14 cellular contexts compared by ENCODE assay signal in the genomic region with DNA sequence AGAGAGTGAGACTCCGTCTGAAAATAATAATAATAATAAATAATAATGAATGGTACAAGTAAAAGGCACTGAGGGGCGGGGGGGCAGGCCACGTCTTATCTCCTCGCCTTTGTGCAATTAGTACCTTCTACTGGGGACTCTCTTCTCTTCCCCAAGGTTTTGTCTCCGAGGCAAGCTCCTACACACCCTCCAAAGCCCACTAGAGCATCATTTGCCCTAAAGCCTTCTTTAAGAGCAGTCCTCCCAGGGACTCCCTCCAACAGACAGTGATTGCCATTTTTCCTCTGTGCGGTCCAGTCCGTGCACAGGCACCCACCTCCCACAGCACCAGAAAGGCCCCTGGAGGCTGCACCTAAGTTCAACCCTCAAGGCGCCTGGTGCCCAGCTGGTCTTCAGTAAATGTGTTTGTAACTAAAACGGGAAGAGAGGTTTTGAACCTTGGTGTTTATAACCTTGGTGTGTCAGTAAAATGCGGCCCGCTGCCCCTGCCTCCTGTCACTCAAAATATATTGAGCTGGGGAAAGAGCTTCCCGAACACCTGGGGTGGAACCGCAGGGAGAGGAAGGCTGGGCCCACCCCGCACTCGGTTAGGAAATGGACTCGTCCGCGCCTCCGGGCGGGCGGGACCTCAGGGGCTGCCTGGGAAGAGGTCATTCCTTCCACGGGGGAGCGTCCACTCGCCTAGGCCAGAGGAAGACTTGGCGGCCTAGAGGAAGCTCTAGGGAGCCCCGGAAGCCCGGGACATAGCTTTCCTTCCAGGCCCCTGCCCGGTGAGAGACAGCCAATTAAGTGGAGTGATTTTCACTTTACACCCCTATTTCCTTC. TPM values are rescaled to one million over a fixed set of nuclear protein-coding genes. Genes with fewer than 3 reads are reported as not detected.
DNase-seq lines count a peak whose midpoint lies in the region; ATAC-seq and TF ChIP-seq lines count a peak whose summit lies in the region.
"Had no signal": no experiment of that assay in that cellular context is flagged by ENCODE, and none has a peak within 500 bp of the region (broad histone marks: within the 10 kb centered on the region; RNA-seq: fewer than 3 reads in every experiment).

No MANE protein-coding gene starts in this region.

- H3K27ac ChIP-seq in right lobe of liver, result no peak overlapping the region
- no peak overlapping the region for H3K27ac ChIP-seq in upper lobe of right lung

- no peak for DNase-seq in Right ventricle myocardium inferior (ENCODE audit: missing footprints)
- no peak for DNase-seq in cardiac septum (ENCODE audit: low spot score)
- DNase-seq in ecto neural progenitor cell (ENCODE audit: low spot score), result peak; percentile 85
- peak in 1 of 3 donors; percentile 53 for DNase-seq in right lobe of liver
- peak; percentile 68 for DNase-seq in upper lobe of right lung
- DNase-seq in NCI-H1092 treated with DMSO at 0.1 percent for 48 hours (lab: John Stamatoyannopoulos, UW), result no peak
- DNase-seq in natural killer cell treated with Interleukin-12 subunit alpha and Interleukin-12 subunit beta and Interleukin-15 and Interleukin-18, amount 100 ng/mL, for 72 hours (ENCODE audit: low spot score), result no peak
- DNase-seq in activated CD8-positive, alpha-beta memory T cell treated with anti-CD3 and anti-CD28 coated beads, Interleukin-2, amount 50 U/mL, for 4 hours, result no peak
- DNase-seq: ACHN; activated CD4-positive, alpha-beta T cell treated with anti-CD3 and anti-CD28 coated beads for 36 hours; activated naive CD4-positive, alpha-beta T cell treated with Interleukin-2 at 50 U/mL for 16 hours; NCI-H446; stimulated activated naive B cell treated with anti-CD40 and anti-IgM and Interleukin-4, amounts not matched to agents 10 μg/mL and 1 μg/mL and 100 μg/mL, for 72 hours had no signal

- H3K9me3 ChIP-seq in right lobe of liver, result no peaks in the 10 kb centered on the region
- H3K9me3 ChIP-seq in upper lobe of right lung, result no peaks in the 10 kb centered on the region

- H3K4me1 Mint-ChIP-seq in natural killer cell treated with Interleukin-12 subunit alpha and Interleukin-12 subunit beta and Interleukin-15 and Interleukin-18, amount 100 ng/mL, for 72 hours (ENCODE audit: low read depth in 2 of 2), result peaks cover 0 to 14% of the 10 kb centered on the region in 2 donors

- H3K36me3 ChIP-seq in right lobe of liver (no peaks in the 10 kb centered on the region), upper lobe of right lung (no peaks in the 10 kb centered on the region)

- no peak for TF ChIP-seq CTCF in right lobe of liver (IDR thresholded peaks at IDR 0.05)
- no peak for TF ChIP-seq CTCF in upper lobe of right lung (IDR thresholded peaks at IDR 0.05)

- H3K27ac Mint-ChIP-seq in natural killer cell treated with Interleukin-12 subunit alpha and Interleukin-12 subunit beta and Interleukin-15 and Interleukin-18, amount 100 ng/mL, for 72 hours, result no peak overlapping the region
- H3K27ac Mint-ChIP-seq: activated CD4-positive, alpha-beta T cell treated with anti-CD3 and anti-CD28 coated beads for 36 hours; stimulated activated naive B cell treated with anti-CD40 and anti-IgM and Interleukin-4, amounts not matched to agents 10 μg/mL and 1 μg/mL and 100 μg/mL, for 72 hours had no signal

- peak; percentile 63 for ATAC-seq in Right ventricle myocardium inferior
- ATAC-seq in right lobe of liver, result peak in 3 of 4 donors; percentile 7 to 18 (median 11)
- peak; percentile 4 for ATAC-seq in upper lobe of right lung
- no peak for ATAC-seq in natural killer cell treated with Interleukin-12 subunit alpha and Interleukin-12 subunit beta and Interleukin-15 and Interleukin-18, amount 100 ng/mL, for 72 hours
- ATAC-seq: activated CD4-positive, alpha-beta T cell treated with anti-CD3 and anti-CD28 coated beads for 36 hours; stimulated activated naive B cell treated with anti-CD40 and anti-IgM and Interleukin-4, amounts not matched to agents 10 μg/mL and 1 μg/mL and 100 μg/mL, for 72 hours had no signal

- H3K27me3 ChIP-seq in right lobe of liver, result no peaks in the 10 kb centered on the region
- peaks cover 58% of the 10 kb centered on the region for H3K27me3 ChIP-seq in upper lobe of right lung

- intact Hi-C loops in Right ventricle myocardium inferior (cut with DNase I) (loop anchor here (5.0 kb wide), 2 partner anchors 46 to 66 kb away; no protein-coding TSS in a partner anchor), cardiac septum (cut with DNase I) (loop anchor here (5.0 to 10.0 kb wide), 3 partner anchors 48 to 408 kb away; a partner anchor contains a TSS), right lobe of liver (cut with DNase I) (no loop called here), upper lobe of right lung (cut with DNase I) (no loop called here)

- H3K36me3 Mint-ChIP-seq in natural killer cell treated with Interleukin-12 subunit alpha and Interleukin-12 subunit beta and Interleukin-15 and Interleukin-18, amount 100 ng/mL, for 72 hours, result no peaks in the 10 kb centered on the region
- H3K36me3 Mint-ChIP-seq: stimulated activated naive B cell treated with anti-CD40 and anti-IgM and Interleukin-4, amounts not matched to agents 10 μg/mL and 1 μg/mL and 100 μg/mL, for 72 hours had no signal

- H3K4me3 ChIP-seq in right lobe of liver (no peak overlapping the region), upper lobe of right lung (no peak overlapping the region)

- 53% methylated on average over 15 of the region's 28 CpGs for WGBS in right lobe of liver (ENCODE audit: insufficient coverage, low coverage, low lambda C conversion rate, missing lambda C conversion rate)

- peaks cover 24 to 34% of the 10 kb centered on the region in 2 donors for H3K27me3 Mint-ChIP-seq in natural killer cell treated with Interleukin-12 subunit alpha and Interleukin-12 subunit beta and Interleukin-15 and Interleukin-18, amount 100 ng/mL, for 72 hours

- no peak overlapping the region for H3K4me3 Mint-ChIP-seq in natural killer cell treated with Interleukin-12 subunit alpha and Interleukin-12 subunit beta and Interleukin-15 and Interleukin-18, amount 100 ng/mL, for 72 hours
- H3K4me3 Mint-ChIP-seq: activated CD4-positive, alpha-beta T cell treated with anti-CD3 and anti-CD28 coated beads for 36 hours; stimulated activated naive B cell treated with anti-CD40 and anti-IgM and Interleukin-4, amounts not matched to agents 10 μg/mL and 1 μg/mL and 100 μg/mL, for 72 hours had no signal

- no peak for TF ChIP-seq POLR2A in right lobe of liver (IDR thresholded peaks at IDR 0.05)

- no peaks in the 10 kb centered on the region for H3K9me3 Mint-ChIP-seq in natural killer cell treated with Interleukin-12 subunit alpha and Interleukin-12 subunit beta and Interleukin-15 and Interleukin-18, amount 100 ng/mL, for 72 hours
- H3K9me3 Mint-ChIP-seq: stimulated activated naive B cell treated with anti-CD40 and anti-IgM and Interleukin-4, amounts not matched to agents 10 μg/mL and 1 μg/mL and 100 μg/mL, for 72 hours had no signal

- H3K4me1 ChIP-seq in right lobe of liver (peaks cover 0 to 7% (median 4%) of the 10 kb centered on the region in 4 donors), upper lobe of right lung (peaks cover 8% of the 10 kb centered on the region)

RNA-seq across cellular contexts. Expression of a gene that starts 4.7 kb away (rescaled TPM):
- 4.4 TPM for total RNA-seq in Right ventricle myocardium inferior
- total RNA-seq in cardiac septum, result 18.2 TPM
- 10 to 100 TPM in 3 of 6 experiments, 1 to 10 TPM in 3; 2.4 to 53.8 (median 12.8) TPM for total RNA-seq in right lobe of liver
- total RNA-seq in upper lobe of right lung, result 5.9 TPM
- under 1 TPM; 0.26 to 0.92 TPM for total RNA-seq in natural killer cell treated with Interleukin-12 subunit alpha and Interleukin-12 subunit beta and Interleukin-15 and Interleukin-18, amount 100 ng/mL, for 72 hours

RNA-seq across cellular contexts. Expression of a gene that starts 8.2 kb away (rescaled TPM):
- total RNA-seq in Right ventricle myocardium inferior, result 16.0 TPM
- total RNA-seq in cardiac septum, result 67.8 TPM
- total RNA-seq in right lobe of liver, result not detected
- not detected for total RNA-seq in upper lobe of right lung
- not detected for total RNA-seq in natural killer cell treated with Interleukin-12 subunit alpha and Interleukin-12 subunit beta and Interleukin-15 and Interleukin-18, amount 100 ng/mL, for 72 hours
- total RNA-seq: activated CD4-positive, alpha-beta T cell treated with anti-CD3 and anti-CD28 coated beads for 36 hours; dermis microvascular lymphatic vessel endothelial cell had no signal

RNA-seq across cellular contexts. Expression of a gene that starts 42.9 kb away (rescaled TPM):
- 195 TPM for total RNA-seq in Right ventricle myocardium inferior
- total RNA-seq in cardiac septum, result 215 TPM
- total RNA-seq in right lobe of liver, result 100 to 1,000 TPM; 128 to 205 (median 184) TPM
- 480 TPM for total RNA-seq in upper lobe of right lung
- 100 to 1,000 TPM; 368 to 422 TPM for total RNA-seq in natural killer cell treated with Interleukin-12 subunit alpha and Interleukin-12 subunit beta and Interleukin-15 and Interleukin-18, amount 100 ng/mL, for 72 hours

Comparison
In these comparisons a context has a peak if more than half of its experiments do, and no peak if none do; other contexts are left out.
1. ATAC-seq: peak in Right ventricle myocardium inferior (single experiment), right lobe of liver (3 of 4) and upper lobe of right lung (single experiment); none in natural killer cell treated with Interleukin-12 subunit alpha and Interleukin-12 subunit beta and Interleukin-15 and Interleukin-18, amount 100 ng/mL, for 72 hours (0 of 2).
2. DNase-seq: peak in ecto neural progenitor cell (single experiment) and upper lobe of right lung (single experiment); none in Right ventricle myocardium inferior (single experiment), cardiac septum (single experiment), NCI-H1092 treated with DMSO at 0.1 percent for 48 hours (single experiment), natural killer cell treated with Interleukin-12 subunit alpha and Interleukin-12 subunit beta and Interleukin-15 and Interleukin-18, amount 100 ng/mL, for 72 hours (single experiment) and activated CD8-positive, alpha-beta memory T cell treated with anti-CD3 and anti-CD28 coated beads, Interleukin-2, amount 50 U/mL, for 4 hours (single experiment).
3. RNA of a gene that starts 8.2 kb away (total RNA-seq): 67.8 TPM in cardiac septum (single experiment) and 16.0 TPM in Right ventricle myocardium inferior (single experiment); not detected in right lobe of liver, not detected in upper lobe of right lung (single experiment) and not detected in natural killer cell treated with Interleukin-12 subunit alpha and Interleukin-12 subunit beta and Interleukin-15 and Interleukin-18, amount 100 ng/mL, for 72 hours; every median in the first group is over 10 times any median in the second.
4. intact Hi-C loops: an anchor here in Right ventricle myocardium inferior (5.0 kb wide) and cardiac septum (5.0 to 10.0 kb wide); none called in right lobe of liver and upper lobe of right lung.